Comparison of ENCODE assay signal across 14 cellular contexts in genomic region chr17:77869041-77869595, GRCh38.
DNase-seq lines count a peak whose midpoint lies in the region; ATAC-seq, FAIRE-seq and TF ChIP-seq lines count a peak whose summit lies in the region.
"Had no signal": no experiment of that assay in that cellular context is flagged by ENCODE, and none has a peak within 500 bp of the region (broad histone marks: within the 10 kb centered on the region; RNA-seq: fewer than 3 reads in every experiment).

No MANE protein-coding gene starts in this region.

- CTCF ChIA-PET in HepG2 (lab: Yijun Ruan, JAX; ENCODE audit: low intra/inter-chr PET ratio, low total read pairs), result no interaction called here

- no peaks in the 10 kb centered on the region for H3K4me1 ChIP-seq in right lobe of liver
- H3K4me1 ChIP-seq in HepG2 (ENCODE audit: insufficient read depth, low read length), result 0 out of 2 replicates have a peak, but pooled peaks cover 4% of the 10 kb centered on the region
- H3K4me1 ChIP-seq in OCI-LY3 (ENCODE audit: low read length), result peaks cover 40% of the 10 kb centered on the region
- peaks cover 0 to 4% of the 10 kb centered on the region in 2 donors for H3K4me1 ChIP-seq in adrenal gland (replicated peaks in 1 of 2)
- H3K4me1 ChIP-seq: SJSA1 had no signal

- TF ChIP-seq CTCF in right lobe of liver (IDR thresholded peaks at IDR 0.05) (no peak), HepG2 (CRISPR knock-in tag; IDR thresholded peaks at IDR 0.05) (no peak), OCI-LY3 (IDR thresholded peaks at IDR 0.05; ENCODE audit: low read depth, low read length) (no peak), adrenal gland (IDR thresholded peaks at IDR 0.05) (no peak)

- peak overlapping the region; percentile 11 to 80 (median 65) for H3K4me3 Mint-ChIP-seq in naive B cell
- H3K4me3 Mint-ChIP-seq: activated CD8-positive, alpha-beta T cell treated with anti-CD3 and anti-CD28 coated beads for 36 hours had no signal

- H3K9ac ChIP-seq in HepG2 (ENCODE audit: insufficient read depth, low read depth, low read length) (no peak overlapping the region), OCI-LY3 (ENCODE audit: low read length) (no peak overlapping the region)

- 62% methylated on average over 4 of the region's 11 CpGs for WGBS in right lobe of liver (ENCODE audit: insufficient coverage, low coverage, low lambda C conversion rate, missing lambda C conversion rate)
- WGBS in HepG2 (ENCODE audit: low lambda C conversion rate), result 0% methylated on average over 7 of the region's 11 CpGs
- 68 to 81% (median 74%) methylated on average over 9 to 11 of the region's 11 CpGs for WGBS in adrenal gland, 4 donors

- TF ChIP-seq RAD21 in HepG2 (CRISPR knock-in tag; IDR thresholded peaks at IDR 0.05), result no peak

- H3K27me3 ChIP-seq in right lobe of liver, result no peaks in the 10 kb centered on the region
- peaks cover 19 to 89% of the 10 kb centered on the region in 2 experiments for H3K27me3 ChIP-seq in HepG2 (ENCODE audit: control insufficient read depth in 1 of 2, insufficient read depth in 2 of 2, low read length in 2 of 2)
- H3K27me3 ChIP-seq in OCI-LY3 (ENCODE audit: low read depth, low read length), result peaks cover 34% of the 10 kb centered on the region
- no peaks in the 10 kb centered on the region for H3K27me3 ChIP-seq in adrenal gland
- H3K27me3 ChIP-seq: testis had no signal

- POLR2A ChIA-PET in HepG2 (lab: Yijun Ruan, JAX), result interaction anchor here (1.2 kb wide), 1 partner anchor 89 kb away, joined by 3 read pairs; the partner anchor contains the start of gene TNRC6C

- intact Hi-C loops in right lobe of liver (cut with DNase I) (no loop called here), HepG2 (cut with micrococcal nuclease; ENCODE audit: unreplicated experiment) (no loop called here), adrenal gland (cut with DNase I) (no loop called here)

- no TSS peak for BruUV-seq in HepG2 (replicated peaks; lab: Mats Ljungman, UMichigan)

- H2AFZ ChIP-seq in HepG2 (ENCODE audit: low read length) (no peak overlapping the region), OCI-LY3 (ENCODE audit: low read depth, low read length) (no peak overlapping the region)

- no peaks in the 10 kb centered on the region for H3K9me3 Mint-ChIP-seq in naive B cell
- H3K9me3 Mint-ChIP-seq: activated CD8-positive, alpha-beta T cell treated with anti-CD3 and anti-CD28 coated beads for 36 hours had no signal

- H4K20me1 ChIP-seq in HepG2 (ENCODE audit: insufficient read depth, low read length), result no peaks in the 10 kb centered on the region
- H4K20me1 ChIP-seq in OCI-LY3 (ENCODE audit: insufficient read depth, low read length), result no peaks in the 10 kb centered on the region

- peaks cover 3 to 11% (median 7%) of the 10 kb centered on the region in 3 donors for H3K27me3 Mint-ChIP-seq in naive B cell
- H3K27me3 Mint-ChIP-seq: activated CD8-positive, alpha-beta T cell treated with anti-CD3 and anti-CD28 coated beads for 36 hours had no signal

- H3K79me2 ChIP-seq in HepG2 (ENCODE audit: insufficient read depth, low read length), result no peaks in the 10 kb centered on the region
- H3K79me2 ChIP-seq in OCI-LY3 (ENCODE audit: low read length), result no peaks in the 10 kb centered on the region

- no peak overlapping the region for H3K4me3 ChIP-seq in right lobe of liver
- H3K4me3 ChIP-seq in HepG2 (replicated peaks in 1 of 3; ENCODE audit: insufficient read depth in 1 of 3, low read depth in 2 of 3, low read length in 3 of 3), result no peak overlapping the region
- H3K4me3 ChIP-seq in OCI-LY3 (ENCODE audit: low read length), result peak overlapping the region; percentile 72
- H3K4me3 ChIP-seq in adrenal gland, result no peak overlapping the region
- H3K4me3 ChIP-seq: SJSA1, testis had no signal

- ATAC-seq in right lobe of liver (no peak), HepG2 (no peak), naive B cell (ENCODE audit: low read depth in 2 of 2) (no peak)

- no peak for TF ChIP-seq EP300 in HepG2 (IDR thresholded peaks at IDR 0.05; ENCODE audit: low read depth in 2 of 2, low read length in 2 of 2)
- no peak for TF ChIP-seq EP300 in HepG2 (CRISPR knock-in tag; IDR thresholded peaks at IDR 0.05; ENCODE audit: borderline replicate concordance)

- in situ Hi-C loops in HepG2 (cut with HindIII; ENCODE audit: extremely low pct_ligation_motif_present, low pct_unique_long_range_greater_than_20kb), result no loop called here

- DNase-seq in right lobe of liver (peak in 2 of 3 donors; percentile 17 to 46), HepG2 (ENCODE audit: low spot score) (no peak), naive B cell (no peak), anterior cingulate cortex (lab: John Stamatoyannopoulos, UW) (no peak), NCI-H2171 (lab: John Stamatoyannopoulos, UW) (no peak), adrenal gland (no peak)
- no peak for DNase-seq in stimulated activated CD4-positive, alpha-beta T cell treated with anti-CD3 and anti-CD28 coated beads, Interleukin-4, amount 100 ng/mL, for 1 hour
- DNase-seq: activated effector memory CD4-positive, alpha-beta T cell treated with anti-CD3 and anti-CD28 coated beads, Interleukin-2, amount 50 U/mL, for 16 hours; NCI-H1105 treated with DMSO at 0.1 percent for 48 hours; testis had no signal

- no peaks in the 10 kb centered on the region for H3K36me3 ChIP-seq in right lobe of liver
- no peaks in the 10 kb centered on the region for H3K36me3 ChIP-seq in HepG2 (replicated peaks in 1 of 2; ENCODE audit: control insufficient read depth in 1 of 2, insufficient read depth in 2 of 2, low read length in 2 of 2)
- H3K36me3 ChIP-seq in OCI-LY3 (replicated peaks; ENCODE audit: low read depth, low read length), result no peaks in the 10 kb centered on the region
- no peaks in the 10 kb centered on the region for H3K36me3 ChIP-seq in adrenal gland (replicated peaks in 1 of 2)
- H3K36me3 ChIP-seq: SJSA1 had no signal

- H3K4me2 ChIP-seq in HepG2 (ENCODE audit: low read depth, low read length), result no peak overlapping the region
- peak overlapping the region; percentile 99 for H3K4me2 ChIP-seq in OCI-LY3 (ENCODE audit: low read length)

- H3K27ac Mint-ChIP-seq in naive B cell, result peak overlapping the region; percentile 94 to 100 (median 98)
- H3K27ac Mint-ChIP-seq: activated CD8-positive, alpha-beta T cell treated with anti-CD3 and anti-CD28 coated beads for 36 hours had no signal

- no peak for TF ChIP-seq POLR2A in right lobe of liver (IDR thresholded peaks at IDR 0.05)
- no peak for TF ChIP-seq POLR2A in HepG2 (IDR thresholded peaks at IDR 0.05; ENCODE audit: insufficient read depth in 1 of 2, low read depth in 2 of 2, low read length in 2 of 2)
- TF ChIP-seq POLR2A in adrenal gland (IDR thresholded peaks at IDR 0.05), result no peak

- no peaks in the 10 kb centered on the region for H3K36me3 Mint-ChIP-seq in naive B cell

- H3K27ac ChIP-seq in right lobe of liver, result no peak overlapping the region
- H3K27ac ChIP-seq in HepG2 (ENCODE audit: extremely low read length, insufficient read depth, low read length), result no peak overlapping the region
- peak overlapping the region; percentile 40 for H3K27ac ChIP-seq in OCI-LY3 (ENCODE audit: low read length)
- H3K27ac ChIP-seq in adrenal gland, result no peak overlapping the region
- H3K27ac ChIP-seq: SJSA1, testis had no signal

- peaks cover 34 to 69% (median 55%) of the 10 kb centered on the region in 3 donors for H3K4me1 Mint-ChIP-seq in naive B cell

- H3K9me3 ChIP-seq in right lobe of liver (no peaks in the 10 kb centered on the region), HepG2 (ENCODE audit: low read length) (no peaks in the 10 kb centered on the region), OCI-LY3 (ENCODE audit: insufficient read depth, low read length) (no peaks in the 10 kb centered on the region), adrenal gland (replicated peaks in 1 of 3) (no peaks in the 10 kb centered on the region)
- H3K9me3 ChIP-seq: SJSA1, testis had no signal

- no peak for FAIRE-seq in HepG2 (lab: Jason Lieb, UNC)
- FAIRE-seq: H54 had no signal

TF ChIP-seq in HepG2, 621 proteins besides CTCF, POLR2A, EP300 and RAD21 (continues in another document):
- TF ChIP-seq ZNF639 (CRISPR knock-in tag; conservative IDR thresholded peaks at IDR 0.05), result no peak
- TF ChIP-seq RAD51 (IDR thresholded peaks at IDR 0.05; ENCODE audit: borderline replicate concordance), result no peak
- no peak for TF ChIP-seq ZNF816 (CRISPR knock-in tag; IDR thresholded peaks at IDR 0.05; ENCODE audit: borderline replicate concordance)
- no peak for TF ChIP-seq ZIK1 (CRISPR knock-in tag; IDR thresholded peaks at IDR 0.05; ENCODE audit: borderline replicate concordance, low read depth)
- TF ChIP-seq SMAD1 (CRISPR knock-in tag; IDR thresholded peaks at IDR 0.05; ENCODE audit: borderline replicate concordance, low read depth), result no peak
- no peak for TF ChIP-seq SYNCRIP (IDR thresholded peaks at IDR 0.05; ENCODE audit: insufficient read depth, low read depth, low read length)
- TF ChIP-seq ZNF550 (CRISPR knock-in tag; IDR thresholded peaks at IDR 0.05; ENCODE audit: borderline replicate concordance), result no peak
- no peak for TF ChIP-seq NONO (IDR thresholded peaks at IDR 0.05)
- TF ChIP-seq NONO (CRISPR knock-in tag; conservative IDR thresholded peaks at IDR 0.05), result no peak

Comparison
In these comparisons a context has a peak if more than half of its experiments do, and no peak if none do; other contexts are left out.
1. DNase-seq: peak in right lobe of liver (2 of 3); none in HepG2 (single experiment), naive B cell (single experiment), anterior cingulate cortex (0 of 58), NCI-H2171 (single experiment), adrenal gland (0 of 7) and stimulated activated CD4-positive, alpha-beta T cell treated with anti-CD3 and anti-CD28 coated beads, Interleukin-4, amount 100 ng/mL, for 1 hour (single experiment).